ENCODE assay signal across 19 cellular contexts in genomic region chr15:34490421-34491193, GRCh38. TPM values are rescaled to one million over a fixed set of nuclear protein-coding genes. Genes with fewer than 3 reads are reported as not detected.
A peak's percentile ranks its signal among the peaks of the same experiment; 100 is the strongest.
DNase-seq lines count a peak whose midpoint lies in the region; ATAC-seq and TF ChIP-seq lines count a peak whose summit lies in the region.
"Had no signal": no experiment of that assay in that cellular context is flagged by ENCODE, and none has a peak within 500 bp of the region (broad histone marks: within the 10 kb centered on the region; RNA-seq: fewer than 3 reads in every experiment).

No MANE protein-coding gene starts in this region.

- H3K36me3 Mint-ChIP-seq in activated T-cell treated with anti-CD3 and anti-CD28 coated beads, Interleukin-2, amount 50 U/mL, for 72 hours (ENCODE audit: insufficient read depth in 2 of 2), result peaks cover 3 to 9% of the 10 kb centered on the region in 2 donors
- no peaks in the 10 kb centered on the region for H3K36me3 Mint-ChIP-seq in activated T-cell treated with anti-CD3 and anti-CD28 coated beads, Interleukin-2, amount 50 U/mL, for 24 hours (ENCODE audit: low read depth)
- peaks cover 11% of the 10 kb centered on the region for H3K36me3 Mint-ChIP-seq in nephron (ENCODE audit: low read depth)

- H3K27ac ChIP-seq in testis (no peak overlapping the region), ascending aorta (no peak overlapping the region)
- H3K27ac ChIP-seq: BLaER1 treated with 17β-estradiol and CSF1 and Interleukin-3, amounts not matched to agents 10 nM and 100 nM; dorsolateral prefrontal cortex had no signal

- peak overlapping the region; percentile 46 to 47 for H3K4me3 Mint-ChIP-seq in activated T-cell treated with anti-CD3 and anti-CD28 coated beads, Interleukin-2, amount 50 U/mL, for 72 hours
- H3K4me3 Mint-ChIP-seq in activated T-cell treated with anti-CD3 and anti-CD28 coated beads, Interleukin-2, amount 50 U/mL, for 24 hours, result no peak overlapping the region
- H3K4me3 Mint-ChIP-seq in nephron, result peak overlapping the region; percentile 57 to 77 (median 71)
- H3K4me3 Mint-ChIP-seq: activated CD4-positive, alpha-beta memory T cell treated with anti-CD3 and anti-CD28 coated beads for 36 hours; activated naive CD4-positive, alpha-beta T cell treated with anti-CD3 and anti-CD28 coated beads, Interleukin-2, amount 50 U/mL, for 24 hours had no signal

- no peaks in the 10 kb centered on the region for H3K4me1 ChIP-seq in testis
- H3K4me1 ChIP-seq in ascending aorta, result no peaks in the 10 kb centered on the region
- H3K4me1 ChIP-seq: BLaER1 treated with 17β-estradiol and CSF1 and Interleukin-3, amounts not matched to agents 10 nM and 100 nM; HAP-1 had no signal

- TF ChIP-seq CTCF in fibroblast of pulmonary artery (IDR thresholded peaks at IDR 0.05; ENCODE audit: low read length, missing control alignments) (no peak), nephron (IDR thresholded peaks at IDR 0.05; ENCODE audit: unreplicated experiment in 3 of 3) (no peak), testis (IDR thresholded peaks at IDR 0.05) (no peak), ascending aorta (IDR thresholded peaks at IDR 0.05) (no peak)

- TF ChIP-seq POLR2A in testis (IDR thresholded peaks at IDR 0.05), result no peak

- H3K27me3 ChIP-seq in testis (no peaks in the 10 kb centered on the region), ascending aorta (peaks cover 4% of the 10 kb centered on the region)
- H3K27me3 ChIP-seq: BLaER1 treated with 17β-estradiol and CSF1 and Interleukin-3, amounts not matched to agents 10 nM and 100 nM had no signal

- WGBS in testis, 2 donors, result 23 to 26% methylated on average over 10 to 33 of the region's 38 CpGs

- H3K27ac Mint-ChIP-seq in activated T-cell treated with anti-CD3 and anti-CD28 coated beads, Interleukin-2, amount 50 U/mL, for 72 hours, result no peak overlapping the region
- H3K27ac Mint-ChIP-seq in activated T-cell treated with anti-CD3 and anti-CD28 coated beads, Interleukin-2, amount 50 U/mL, for 24 hours, result no peak overlapping the region
- no peak overlapping the region for H3K27ac Mint-ChIP-seq in nephron
- H3K27ac Mint-ChIP-seq: activated CD4-positive, alpha-beta memory T cell treated with anti-CD3 and anti-CD28 coated beads for 36 hours; activated naive CD4-positive, alpha-beta T cell treated with anti-CD3 and anti-CD28 coated beads, Interleukin-2, amount 50 U/mL, for 24 hours had no signal

- intact Hi-C loops in testis (cut with DNase I; ENCODE audit: low total_unique reads) (no loop called here), ascending aorta (cut with DNase I) (no loop called here)

- H3K27me3 Mint-ChIP-seq in activated T-cell treated with anti-CD3 and anti-CD28 coated beads, Interleukin-2, amount 50 U/mL, for 72 hours (ENCODE audit: low read depth), result peaks cover 85% of the 10 kb centered on the region
- H3K27me3 Mint-ChIP-seq in activated T-cell treated with anti-CD3 and anti-CD28 coated beads, Interleukin-2, amount 50 U/mL, for 24 hours, result peaks cover 82% of the 10 kb centered on the region
- peaks cover 74% of the 10 kb centered on the region for H3K27me3 Mint-ChIP-seq in nephron (ENCODE audit: low read depth)

- H3K9me3 Mint-ChIP-seq in activated T-cell treated with anti-CD3 and anti-CD28 coated beads, Interleukin-2, amount 50 U/mL, for 72 hours, result peaks cover 3% of the 10 kb centered on the region in 2 donors
- H3K9me3 Mint-ChIP-seq in activated T-cell treated with anti-CD3 and anti-CD28 coated beads, Interleukin-2, amount 50 U/mL, for 24 hours, result peaks cover 8% of the 10 kb centered on the region
- H3K9me3 Mint-ChIP-seq in nephron, result peaks cover 20% of the 10 kb centered on the region

- peaks cover 6% of the 10 kb centered on the region for H3K4me1 Mint-ChIP-seq in activated T-cell treated with anti-CD3 and anti-CD28 coated beads, Interleukin-2, amount 50 U/mL, for 72 hours (ENCODE audit: low read depth)
- peaks cover 10% of the 10 kb centered on the region for H3K4me1 Mint-ChIP-seq in activated T-cell treated with anti-CD3 and anti-CD28 coated beads, Interleukin-2, amount 50 U/mL, for 24 hours (ENCODE audit: low read depth)
- no peaks in the 10 kb centered on the region for H3K4me1 Mint-ChIP-seq in nephron

- no peak for ATAC-seq in activated T-cell treated with anti-CD3 and anti-CD28 coated beads, Interleukin-2, amount 50 U/mL, for 72 hours (replicated peaks in 1 of 2)
- no peak for ATAC-seq in stimulated activated naive CD8-positive, alpha-beta T cell treated with anti-CD3 and anti-CD28 coated beads, Interleukin-15, Interleukin-2, amounts not matched to agents 100 U/mL and 50 U/mL, for 24 hours

- H3K9me3 ChIP-seq in testis (no peaks in the 10 kb centered on the region), ascending aorta (no peaks in the 10 kb centered on the region)
- H3K9me3 ChIP-seq: HAP-1 had no signal

- H3K36me3 ChIP-seq in testis (ENCODE audit: low read depth, missing control alignments) (no peaks in the 10 kb centered on the region), ascending aorta (no peaks in the 10 kb centered on the region)
- H3K36me3 ChIP-seq: HAP-1 had no signal

- no peak for DNase-seq in activated T-cell treated with anti-CD3 and anti-CD28 coated beads, Interleukin-2, amount 50 U/mL, for 72 hours
- DNase-seq in activated T-cell treated with anti-CD3 and anti-CD28 coated beads, Interleukin-2, amount 50 U/mL, for 24 hours, result no peak
- peak; percentile 5 for DNase-seq in fibroblast of pulmonary artery (ENCODE audit: low read depth)
- DNase-seq in testis, result no peak
- DNase-seq in ascending aorta (ENCODE audit: low spot score in 2 of 2), result no peak
- DNase-seq in stimulated activated naive CD8-positive, alpha-beta T cell treated with anti-CD3 and anti-CD28 coated beads, Interleukin-15, Interleukin-2, amounts not matched to agents 100 U/mL and 50 U/mL, for 24 hours, result no peak
- DNase-seq in NCI-H526 treated with DMSO at 0.1 percent for 48 hours (lab: John Stamatoyannopoulos, UW), result no peak
- DNase-seq: activated CD4-positive, alpha-beta memory T cell treated with anti-CD3 and anti-CD28 coated beads for 36 hours; activated T-cell treated with anti-CD3 and anti-CD28 coated beads, Interleukin-2, amount 50 U/mL, for 1 hour; dorsolateral prefrontal cortex; KG1; midbrain; NCI-H1048; NCI-H2081; T-helper 1 cell had no signal

- H3K4me3 ChIP-seq in fibroblast of pulmonary artery (replicated peaks; ENCODE audit: low read depth, low read length) (no peak overlapping the region), testis (peak overlapping the region; percentile 36 to 41), ascending aorta (no peak overlapping the region)
- H3K4me3 ChIP-seq: BLaER1 treated with 17β-estradiol and CSF1 and Interleukin-3, amounts not matched to agents 10 nM and 100 nM; dorsolateral prefrontal cortex; HAP-1 had no signal

RNA-seq across cellular contexts. Expression of gene GOLGA8A, which starts 53.0 kb away (rescaled TPM):
- total RNA-seq in activated T-cell treated with anti-CD3 and anti-CD28 coated beads, Interleukin-2, amount 50 U/mL, for 72 hours, result 100 to 1,000 TPM; 180 TPM
- total RNA-seq in testis, result 100 to 1,000 TPM; 121 to 136 TPM
- polyA plus RNA-seq in testis (ENCODE audit: insufficient read depth, low read depth, low replicate concordance), result 67.7 TPM
- total RNA-seq in ascending aorta, result 35.0 TPM

Comparison
In these comparisons a context has a peak if more than half of its experiments do, and no peak if none do; other contexts are left out.
1. H3K4me3 ChIP-seq: peak in testis (2 of 2); none in fibroblast of pulmonary artery (single experiment) and ascending aorta (0 of 2).